In the genomic region with DNA sequence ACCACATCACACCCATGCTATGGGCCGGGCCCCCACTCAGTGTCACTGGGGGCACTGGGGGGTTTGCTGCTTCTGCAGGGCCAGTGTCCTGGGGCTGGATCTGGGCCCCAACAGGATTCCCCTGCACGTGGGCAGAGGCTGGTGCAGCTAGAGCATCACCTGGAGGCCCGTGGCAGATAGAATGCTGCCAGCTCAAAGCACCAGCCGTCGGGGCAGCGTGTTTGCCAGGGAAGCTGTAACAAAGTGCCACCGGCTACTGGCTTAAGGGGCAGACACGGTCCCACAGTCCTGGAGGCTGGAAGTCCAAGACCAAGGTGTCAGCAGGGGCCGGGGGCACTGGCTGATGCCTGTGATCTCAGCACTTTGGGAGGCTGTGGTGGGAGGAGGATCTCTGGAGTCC, we compare ENCODE assay signal across 18 cellular contexts.
"Had no signal": no experiment of that assay in that cellular context is flagged by ENCODE, and none has a peak within 500 bp of the region (broad histone marks: within the 10 kb centered on the region; RNA-seq: fewer than 3 reads in every experiment).

No MANE protein-coding gene starts in this region.

- H3K27me3 ChIP-seq: adrenal gland, ascending aorta, foreskin keratinocyte, neural progenitor cell, ovary had no signal

- H3K4me1 ChIP-seq: foreskin keratinocyte, neural progenitor cell had no signal

- DNase-seq: activated B cell treated with CpG ODN at 0.5 μM for 24 hours; activated CD4-positive, alpha-beta memory T cell treated with anti-CD3 and anti-CD28 coated beads, Interleukin-2, amount 10 ng/mL, durations not matched to agents 7 days and 5 days; activated CD4-positive, alpha-beta T cell treated with anti-CD3 and anti-CD28 coated beads for 4 hours; activated gamma-delta T cell treated with Interleukin-2 at 50 U/mL for 16 hours; activated T-cell treated with anti-CD3 and anti-CD28 coated beads for 4 hours; central memory CD4-positive, alpha-beta T cell; effector memory CD4-positive, alpha-beta T cell; foreskin keratinocyte; immature natural killer cell; stimulated activated CD4-positive, alpha-beta T cell treated with anti-CD3 and anti-CD28 coated beads, Interleukin-12 subunit alpha, Interleukin-12 subunit beta, amount 100 ng/mL, for 4 hours; stimulated activated CD4-positive, alpha-beta T cell treated with anti-CD3 and anti-CD28 coated beads, Interleukin-4, amount 100 ng/mL, for 4 hours; stimulated activated naive CD8-positive, alpha-beta T cell treated with anti-CD3 and anti-CD28 coated beads, Interleukin-15, Interleukin-2, amounts not matched to agents 100 U/mL and 50 U/mL, for 24 hours; T-helper 17 cell had no signal

- H3K36me3 ChIP-seq: neural progenitor cell, ovary had no signal

- H3K9me3 ChIP-seq: adrenal gland, ascending aorta, ovary, prostate gland had no signal

- H3K27ac ChIP-seq: adrenal gland, ascending aorta, foreskin keratinocyte, neural progenitor cell, ovary, prostate gland had no signal

- H3K4me3 ChIP-seq: adrenal gland, ascending aorta, neural progenitor cell, ovary, prostate gland had no signal
